Comparison of ENCODE assay signal across 14 cellular contexts in genomic region chr4:118927976-118928375, GRCh38. TPM values are rescaled to one million over a fixed set of nuclear protein-coding genes. Genes with fewer than 3 reads are reported as not detected.
DNase-seq lines count a peak whose midpoint lies in the region; ATAC-seq and TF ChIP-seq lines count a peak whose summit lies in the region.
"Had no signal": no experiment of that assay in that cellular context is flagged by ENCODE, and none has a peak within 500 bp of the region (broad histone marks: within the 10 kb centered on the region; RNA-seq: fewer than 3 reads in every experiment).

No MANE protein-coding gene starts in this region.

- no peak for TF ChIP-seq CTCF in body of pancreas (IDR thresholded peaks at IDR 0.05)
- no peak for TF ChIP-seq CTCF in stomach (IDR thresholded peaks at IDR 0.05)

- H3K36me3 ChIP-seq in body of pancreas (replicated peaks in 1 of 2; ENCODE audit: insufficient read depth in 1 of 2, low read depth in 2 of 2), result no peaks in the 10 kb centered on the region
- H3K36me3 ChIP-seq in stomach, result no peaks in the 10 kb centered on the region

- WGBS in body of pancreas, 2 donors, result 5 to 14% methylated on average over 1 of the region's 1 CpG
- WGBS in stomach, 5 donors, result 13 to 35% (median 17%) methylated on average over 1 of the region's 1 CpG

- ATAC-seq in body of pancreas (no peak), HG02623 (IDR thresholded peaks at IDR 0.05; ENCODE audit: unreplicated experiment) (no peak), HG02938 (IDR thresholded peaks at IDR 0.05; ENCODE audit: unreplicated experiment) (no peak), GM21360 (IDR thresholded peaks at IDR 0.05; ENCODE audit: unreplicated experiment) (no peak)
- ATAC-seq: natural killer cell treated with Interleukin-12 subunit alpha and Interleukin-12 subunit beta and Interleukin-15 and Interleukin-18, amount 100 ng/mL, for 72 hours had no signal

- no peak overlapping the region for H3K27ac ChIP-seq in body of pancreas
- H3K27ac ChIP-seq in stomach, result peak overlapping the region in 3 of 5 donors; percentile 8 to 60 (median 14)

- H3K27me3 ChIP-seq in body of pancreas (no peaks in the 10 kb centered on the region), stomach (no peaks in the 10 kb centered on the region)

- H3K4me3 ChIP-seq in body of pancreas, result no peak overlapping the region
- H3K4me3 ChIP-seq in stomach, result no peak overlapping the region

- no peak for TF ChIP-seq POLR2A in body of pancreas (IDR thresholded peaks at IDR 0.05)
- TF ChIP-seq POLR2A in stomach (IDR thresholded peaks at IDR 0.05), result no peak

- TF ChIP-seq EP300 in stomach (IDR thresholded peaks at IDR 0.05), result no peak

- DNase-seq in NCI-H226 (peak; percentile 4), body of pancreas (peak in 3 of 4 donors; percentile 37 to 47 (median 41)), left kidney (ENCODE audit: low read depth, low spot score) (peak; percentile 48), stomach (peak; percentile 28), SKM-1 (lab: John Stamatoyannopoulos, UW; ENCODE audit: unreplicated experiment) (no peak)
- DNase-seq: activated CD8-positive, alpha-beta memory T cell treated with anti-CD3 and anti-CD28 coated beads for 24 hours; activated effector memory CD4-positive, alpha-beta T cell treated with anti-CD3 and anti-CD28 coated beads, Interleukin-2, amount 50 U/mL, for 16 hours; DMS79; endodermal cell; NCI-H1930 had no signal

- H3K9me3 ChIP-seq in body of pancreas (no peaks in the 10 kb centered on the region), stomach (no peaks in the 10 kb centered on the region)

- H3K4me1 ChIP-seq in body of pancreas (no peaks in the 10 kb centered on the region), stomach (peaks cover 0 to 46% (median 6%) of the 10 kb centered on the region in 4 donors)

- intact Hi-C loops in body of pancreas (cut with DNase I) (no loop called here), stomach (cut with DNase I; ENCODE audit: low total_unique reads) (no loop called here)

RNA-seq across cellular contexts. Expression of gene SYNPO2, which starts 39.3 kb away (rescaled TPM):
- total RNA-seq in body of pancreas (10 to 100 TPM in 1 of 2 donors, 1 to 10 TPM in 1; 7.6 to 19.5 TPM), stomach (100 to 1,000 TPM; 114 to 644 (median 427) TPM)
- polyA plus RNA-seq in stomach, result 10 to 100 TPM; 24.8 to 83.4 (median 34.5) TPM

Comparison
In these comparisons a context has a peak if more than half of its experiments do, and no peak if none do; other contexts are left out.
1. H3K27ac ChIP-seq: peak in stomach (3 of 5); none in body of pancreas (0 of 4).
2. RNA of gene SYNPO2, which starts 39.3 kb away (total RNA-seq): 114 to 644 TPM in stomach; 7.6 to 19.5 TPM in body of pancreas; every median in the first group is over 4 times any median in the second.